In the genomic region with DNA sequence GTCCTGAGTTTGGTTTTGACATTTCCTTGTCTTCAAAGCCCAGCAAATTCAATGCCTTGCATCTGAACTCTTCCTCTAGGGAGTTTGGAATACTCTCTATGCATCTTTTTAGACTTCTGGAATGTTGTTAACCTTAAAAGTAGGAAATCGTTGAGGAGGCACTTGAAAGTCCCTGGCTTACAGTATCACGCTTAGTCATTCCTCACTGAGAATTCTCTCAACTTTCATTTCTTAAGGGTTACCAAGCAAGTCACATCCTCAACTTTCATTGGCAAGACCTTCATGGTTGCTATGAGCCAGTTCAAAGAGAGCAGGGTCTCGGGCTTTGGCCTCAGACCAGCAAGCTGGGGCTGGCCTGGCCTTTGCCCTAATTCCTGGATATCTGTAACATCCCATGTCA, we compare ENCODE assay signal across 21 cellular contexts.
"Had no signal": no experiment of that assay in that cellular context is flagged by ENCODE, and none has a peak within 500 bp of the region (broad histone marks: within the 10 kb centered on the region; RNA-seq: fewer than 3 reads in every experiment).

No MANE protein-coding gene starts in this region.

- H3K27ac ChIP-seq: epithelial cell of prostate, right atrium auricular region, tibial nerve, vagina had no signal

- H3K27me3 ChIP-seq: body of pancreas, right atrium auricular region, tibial nerve, vagina had no signal

- ATAC-seq: activated CD8-positive, alpha-beta T cell treated with anti-CD3 and anti-CD28 coated beads, Interleukin-2, amount 10 ng/mL, durations not matched to agents 7 days and 5 days; activated naive CD4-positive, alpha-beta T cell treated with anti-CD3 and anti-CD28 coated beads, Interleukin-2, amount 50 U/mL, for 72 hours; activated T-cell treated with anti-CD3 and anti-CD28 coated beads, Interleukin-2, amount 50 U/mL, for 72 hours; body of pancreas; effector memory CD8-positive, alpha-beta T cell; natural killer cell treated with Interleukin-12 subunit alpha and Interleukin-12 subunit beta and Interleukin-15 and Interleukin-18, amount 100 ng/mL, for 72 hours; WTC11 had no signal

- DNase-seq: activated CD4-positive, alpha-beta T cell treated with anti-CD3 and anti-CD28 coated beads for 48 hours; activated CD8-positive, alpha-beta memory T cell treated with anti-CD3 and anti-CD28 coated beads, Interleukin-2, amount 50 U/mL, for 4 hours; activated CD8-positive, alpha-beta T cell treated with anti-CD3 and anti-CD28 coated beads, Interleukin-2, amount 10 ng/mL, durations not matched to agents 7 days and 5 days; activated gamma-delta T cell; activated T-cell treated with anti-CD3 and anti-CD28 coated beads, Interleukin-2, amount 50 U/mL, for 72 hours; amniotic stem cell; body of pancreas; cerebellar nuclear complex; effector memory CD8-positive, alpha-beta T cell; hippocampal formation; nucleus accumbens; stimulated activated CD4-positive, alpha-beta T cell treated with anti-CD3 and anti-CD28 coated beads, Interleukin-4, amount 100 ng/mL, for 1 hour; stimulated activated naive CD4-positive, alpha-beta T cell; substantia nigra had no signal

- H3K36me3 ChIP-seq: right atrium auricular region, tibial nerve, vagina had no signal

- H3K4me3 ChIP-seq: body of pancreas, right atrium auricular region, tibial nerve, vagina had no signal

- H3K9me3 ChIP-seq: body of pancreas, tibial nerve, vagina had no signal
